ENCODE assay signal across 27 cellular contexts in genomic region chr10:44618910-44619309, GRCh38.
"Had no signal": no experiment of that assay in that cellular context is flagged by ENCODE, and none has a peak within 500 bp of the region (broad histone marks: within the 10 kb centered on the region; RNA-seq: fewer than 3 reads in every experiment).

No MANE protein-coding gene starts in this region.

- H3K36me3 ChIP-seq: left ventricle myocardium inferior, pancreas, prostate gland, suprapubic skin, thoracic aorta, tibial artery, upper lobe of right lung had no signal

- DNase-seq: hypothalamus; immature natural killer cell; kidney; left colon; left ventricle myocardium inferior; mesendoderm; naive B cell; natural killer cell; nucleus accumbens; pancreas; retina; right cardiac atrium; stimulated activated CD4-positive, alpha-beta T cell treated with anti-CD3 and anti-CD28 coated beads, Interleukin-12 subunit alpha, Interleukin-12 subunit beta, amount 100 ng/mL, for 4 hours; stimulated activated CD4-positive, alpha-beta T cell treated with anti-CD3 and anti-CD28 coated beads, Interleukin-15, amount 100 ng/mL, for 24 hours; stimulated activated CD4-positive, alpha-beta T cell treated with anti-CD3 and anti-CD28 coated beads, Interleukin-2, amount 100 ng/mL, for 24 hours; stimulated activated CD4-positive, alpha-beta T cell treated with anti-CD3 and anti-CD28 coated beads, Interleukin-4, amount 100 ng/mL, for 24 hours; stimulated activated naive CD4-positive, alpha-beta T cell; tibial artery; trophoblast cell; upper lobe of right lung had no signal

- H3K9me3 ChIP-seq: pancreas, prostate gland, suprapubic skin, thoracic aorta, tibial artery, upper lobe of right lung had no signal

- ATAC-seq: left colon; natural killer cell; pancreas; right cardiac atrium; sciatic nerve; stimulated activated effector memory CD8-positive, alpha-beta T cell treated with anti-CD3 and anti-CD28 coated beads, Interleukin-12 subunit alpha, Interleukin-12 subunit beta, amount 100 ng/mL, for 72 hours; upper lobe of right lung had no signal

- H3K4me1 ChIP-seq: left ventricle myocardium inferior, pancreas, prostate gland, suprapubic skin, tibial artery, upper lobe of right lung had no signal

- H3K4me3 ChIP-seq: left ventricle myocardium inferior, lung, pancreas, prostate gland, skin epidermis, suprapubic skin, thoracic aorta, tibial artery, upper lobe of right lung had no signal

- H3K27ac ChIP-seq: left ventricle myocardium inferior, pancreas, prostate gland, skin epidermis, suprapubic skin, thoracic aorta, tibial artery, upper lobe of right lung had no signal

- H3K27me3 ChIP-seq: pancreas, suprapubic skin, tibial artery, upper lobe of right lung had no signal
